ENCODE assay signal across 11 cellular contexts in the genomic region with DNA sequence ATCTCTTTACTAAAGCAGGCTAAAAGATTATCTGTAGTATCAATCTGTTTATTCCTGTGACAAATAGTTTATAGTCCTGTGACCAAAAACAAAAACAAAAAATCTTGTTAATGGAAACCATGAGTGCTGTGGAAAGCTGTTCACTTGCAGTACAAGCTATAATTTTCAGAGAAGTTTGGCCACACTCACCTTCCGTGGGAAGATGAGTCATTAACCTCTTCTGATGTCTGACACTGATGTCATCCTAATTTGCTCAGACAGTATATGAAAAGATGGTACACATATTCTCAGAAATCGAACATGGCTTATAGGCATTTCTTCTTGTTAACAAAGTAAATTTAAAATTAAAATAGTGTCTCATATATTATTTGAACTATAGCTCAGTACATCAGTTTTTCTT. TPM values are rescaled to one million over a fixed set of nuclear protein-coding genes. Genes with fewer than 3 reads are reported as not detected.
DNase-seq lines count a peak whose midpoint lies in the region; ATAC-seq lines count a peak whose summit lies in the region.
"Had no signal": no experiment of that assay in that cellular context is flagged by ENCODE, and none has a peak within 500 bp of the region (broad histone marks: within the 10 kb centered on the region; RNA-seq: fewer than 3 reads in every experiment).

No MANE protein-coding gene starts in this region.

- peak overlapping the region; percentile 33 for H3K4me3 Mint-ChIP-seq in activated CD4-positive, alpha-beta memory T cell treated with anti-CD3 and anti-CD28 coated beads for 36 hours
- peak overlapping the region; percentile 51 to 72 for H3K4me3 Mint-ChIP-seq in stimulated activated naive CD8-positive, alpha-beta T cell treated with anti-CD3 and anti-CD28 coated beads, Interleukin-15, amount 100 ng/mL, for 72 hours

- peaks cover 34% of the 10 kb centered on the region for H3K4me1 Mint-ChIP-seq in activated CD4-positive, alpha-beta memory T cell treated with anti-CD3 and anti-CD28 coated beads for 36 hours (ENCODE audit: low read depth)
- peaks cover 50% of the 10 kb centered on the region for H3K4me1 Mint-ChIP-seq in stimulated activated naive CD8-positive, alpha-beta T cell treated with anti-CD3 and anti-CD28 coated beads, Interleukin-15, amount 100 ng/mL, for 72 hours

- no peaks in the 10 kb centered on the region for H3K36me3 Mint-ChIP-seq in activated CD4-positive, alpha-beta memory T cell treated with anti-CD3 and anti-CD28 coated beads for 36 hours

- intact Hi-C loops in activated CD4-positive, alpha-beta memory T cell treated with anti-CD3 and anti-CD28 coated beads for 36 hours (cut with micrococcal nuclease): loop anchor here (1.0 to 10.0 kb wide), 9 partner anchors 14 to 793 kb away; partner anchors contain the start of gene CDKN2AIP

- CTCF ChIA-PET in activated CD4-positive, alpha-beta memory T cell treated with anti-CD3 and anti-CD28 coated beads for 36 hours (lab: Charles Lee): interaction anchor here (0.7 to 2.6 kb wide), 5 partner anchors 10 to 138 kb away, joined by 3 to 15 read pairs (median 4); no protein-coding TSS in a partner anchor

- POLR2A ChIA-PET in activated CD4-positive, alpha-beta memory T cell treated with anti-CD3 and anti-CD28 coated beads for 36 hours (lab: Charles Lee): interaction anchor here (0.7 to 1.4 kb wide), 5 partner anchors 29 to 497 kb away, joined by 3 to 4 read pairs (median 4); partner anchors contain the start of gene CASP3

- no peaks in the 10 kb centered on the region for H3K9me3 Mint-ChIP-seq in activated CD4-positive, alpha-beta memory T cell treated with anti-CD3 and anti-CD28 coated beads for 36 hours
- H3K9me3 Mint-ChIP-seq in stimulated activated naive CD8-positive, alpha-beta T cell treated with anti-CD3 and anti-CD28 coated beads, Interleukin-15, amount 100 ng/mL, for 72 hours: peaks cover 0 to 8% of the 10 kb centered on the region in 2 donors

- peak overlapping the region; percentile 86 for H3K27ac Mint-ChIP-seq in activated CD4-positive, alpha-beta memory T cell treated with anti-CD3 and anti-CD28 coated beads for 36 hours
- peak overlapping the region; percentile 97 to 99 for H3K27ac Mint-ChIP-seq in stimulated activated naive CD8-positive, alpha-beta T cell treated with anti-CD3 and anti-CD28 coated beads, Interleukin-15, amount 100 ng/mL, for 72 hours

- peak overlapping the region; percentile 28 for H3K27ac ChIP-seq in caudate nucleus (ENCODE audit: low read depth, low read length)
- H3K27ac ChIP-seq: sigmoid colon had no signal

- DNase-seq in stimulated activated CD4-positive, alpha-beta T cell treated with anti-CD3 and anti-CD28 coated beads, Interleukin-12 subunit alpha, Interleukin-12 subunit beta, amount 100 ng/mL, for 48 hours (ENCODE audit: low read depth in 2 of 3, low spot score in 1 of 3): peak in 2 of 3 donors; percentile 16 to 64
- no peak for DNase-seq in stimulated activated CD4-positive, alpha-beta T cell treated with anti-CD3 and anti-CD28 coated beads, Interleukin-4, amount 100 ng/mL, for 1 hour
- peak; percentile 72 for DNase-seq in activated CD4-positive, alpha-beta memory T cell treated with anti-CD3 and anti-CD28 coated beads for 36 hours
- peak in 8 of 61 donors; percentile 10 to 61 (median 34) for DNase-seq in caudate nucleus (lab: John Stamatoyannopoulos, UW)
- DNase-seq in stimulated activated naive CD8-positive, alpha-beta T cell treated with anti-CD3 and anti-CD28 coated beads, Interleukin-15, amount 100 ng/mL, for 72 hours: peak; percentile 21 to 71
- DNase-seq in SIG-M5 (lab: John Stamatoyannopoulos, UW): no peak
- no peak for DNase-seq in activated CD4-positive, CD25-positive, alpha-beta regulatory T cell treated with anti-CD3 and anti-CD28 coated beads, Interleukin-2, amount 50 U/mL, for 72 hours
- no peak for DNase-seq in T1000 (lab: John Stamatoyannopoulos, UW)
- DNase-seq: effector CD8-positive, alpha-beta T cell; mucosa of descending colon; sigmoid colon had no signal

- H3K27me3 Mint-ChIP-seq in activated CD4-positive, alpha-beta memory T cell treated with anti-CD3 and anti-CD28 coated beads for 36 hours: no peaks in the 10 kb centered on the region
- H3K27me3 Mint-ChIP-seq in stimulated activated naive CD8-positive, alpha-beta T cell treated with anti-CD3 and anti-CD28 coated beads, Interleukin-15, amount 100 ng/mL, for 72 hours: no peaks in the 10 kb centered on the region

- peak; percentile 97 for ATAC-seq in stimulated activated naive CD8-positive, alpha-beta T cell treated with anti-CD3 and anti-CD28 coated beads, Interleukin-15, amount 100 ng/mL, for 72 hours
- ATAC-seq: mucosa of descending colon had no signal

RNA-seq across cellular contexts. Expression of gene ENPP6, which starts 19.9 kb away (rescaled TPM):
- under 1 TPM; 0.12 to 0.29 TPM for total RNA-seq in activated CD4-positive, alpha-beta memory T cell treated with anti-CD3 and anti-CD28 coated beads for 36 hours

Comparison
In these comparisons a context has a peak if more than half of its experiments do, and no peak if none do; other contexts are left out.
1. DNase-seq: peak in stimulated activated CD4-positive, alpha-beta T cell treated with anti-CD3 and anti-CD28 coated beads, Interleukin-12 subunit alpha, Interleukin-12 subunit beta, amount 100 ng/mL, for 48 hours (2 of 3), activated CD4-positive, alpha-beta memory T cell treated with anti-CD3 and anti-CD28 coated beads for 36 hours (single experiment) and stimulated activated naive CD8-positive, alpha-beta T cell treated with anti-CD3 and anti-CD28 coated beads, Interleukin-15, amount 100 ng/mL, for 72 hours (2 of 2); none in stimulated activated CD4-positive, alpha-beta T cell treated with anti-CD3 and anti-CD28 coated beads, Interleukin-4, amount 100 ng/mL, for 1 hour (single experiment), SIG-M5 (single experiment), activated CD4-positive, CD25-positive, alpha-beta regulatory T cell treated with anti-CD3 and anti-CD28 coated beads, Interleukin-2, amount 50 U/mL, for 72 hours (single experiment) and T1000 (single experiment).